Comparison of ENCODE assay signal across 3 cellular contexts in the genomic region with DNA sequence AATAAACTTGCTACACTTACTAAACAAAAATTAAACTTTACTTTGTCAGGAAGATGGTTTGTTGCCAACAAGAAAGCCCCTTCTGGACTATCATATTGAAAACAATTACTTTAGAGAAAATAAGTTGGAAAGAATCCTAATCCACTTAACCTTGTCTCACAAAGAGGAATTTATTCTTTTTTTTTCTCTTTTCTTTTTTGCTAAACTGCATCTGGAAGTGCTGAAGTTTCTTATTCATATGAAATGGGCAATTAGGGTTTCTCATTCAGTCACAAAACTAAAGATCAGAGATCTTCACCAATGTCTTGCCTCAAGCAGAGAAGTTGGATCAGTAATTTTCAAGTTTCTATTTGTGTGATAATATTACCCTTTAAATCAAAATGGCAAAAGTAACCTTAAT.
"Had no signal": no experiment of that assay in that cellular context is flagged by ENCODE, and none has a peak within 500 bp of the region (broad histone marks: within the 10 kb centered on the region; RNA-seq: fewer than 3 reads in every experiment).

No MANE protein-coding gene starts in this region.

- H3K4me3 ChIP-seq: GM12878 had no signal

- DNase-seq: GDM1, GF-D8 had no signal

- ATAC-seq: GM12878 had no signal
